ENCODE assay signal across 19 cellular contexts in genomic region chr16:1651055-1651454, GRCh38. TPM values are rescaled to one million over a fixed set of nuclear protein-coding genes. Genes with fewer than 3 reads are reported as not detected.
DNase-seq lines count a peak whose midpoint lies in the region; ATAC-seq, FAIRE-seq and TF ChIP-seq lines count a peak whose summit lies in the region.
"Had no signal": no experiment of that assay in that cellular context is flagged by ENCODE, and none has a peak within 500 bp of the region (broad histone marks: within the 10 kb centered on the region; RNA-seq: fewer than 3 reads in every experiment).

No MANE protein-coding gene starts in this region.

- CTCF ChIA-PET in RWPE1 (lab: Yijun Ruan, JAX) = no interaction called here

- no peak for ATAC-seq in activated naive CD4-positive, alpha-beta T cell treated with anti-CD3 and anti-CD28 coated beads, Interleukin-2, amount 50 U/mL, for 72 hours
- ATAC-seq in GM18873 (IDR thresholded peaks at IDR 0.05; ENCODE audit: low FRiP score, unreplicated experiment) = no peak
- ATAC-seq: mucosa of descending colon had no signal

- DNase-seq in activated naive CD4-positive, alpha-beta T cell treated with anti-CD3 and anti-CD28 coated beads, Interleukin-2, amount 50 U/mL, for 72 hours (ENCODE audit: low spot score in 2 of 2) = no peak
- DNase-seq in activated naive CD4-positive, alpha-beta T cell (lab: John Stamatoyannopoulos, UW) = no peak
- DNase-seq in RWPE1 (ENCODE audit: low spot score) (no peak), fibroblast of pulmonary artery (ENCODE audit: low read depth) (peak; percentile 14), urothelium cell line (ENCODE audit: low spot score) (no peak), middle frontal gyrus (ENCODE audit: extremely low spot score, low spot score) (no peak)
- DNase-seq in central memory CD4-positive, alpha-beta T cell = no peak
- DNase-seq: activated CD4-positive, alpha-beta T cell treated with anti-CD3 and anti-CD28 coated beads, Interleukin-2, amount 50 U/mL, for 4 hours; activated effector memory CD4-positive, alpha-beta T cell treated with Interleukin-2 at 50 U/mL for 16 hours; hippocampal formation; mucosa of descending colon; NCI-H2171 treated with DMSO at 0.1 percent for 48 hours; ovary; SHP77 treated with DMSO at 0.1 percent for 48 hours; stimulated activated CD4-positive, alpha-beta T cell treated with anti-CD3 and anti-CD28 coated beads, Interleukin-4, amount 100 ng/mL, for 24 hours; T-helper 9 cell had no signal

- H3K27ac ChIP-seq in RWPE1 = 0 out of 2 replicates have a peak overlapping the region, but pooled peaks have one; percentile 13
- H3K27ac ChIP-seq: ovary had no signal

- H3K9me3 Mint-ChIP-seq in activated naive CD4-positive, alpha-beta T cell treated with anti-CD3 and anti-CD28 coated beads, Interleukin-2, amount 50 U/mL, for 72 hours = no peaks in the 10 kb centered on the region

- FAIRE-seq in urothelium cell line (lab: Jason Lieb, UNC) = peak; percentile 30
- FAIRE-seq: GM19239 had no signal

- peak overlapping the region; percentile 72 to 95 for H3K27ac Mint-ChIP-seq in activated naive CD4-positive, alpha-beta T cell treated with anti-CD3 and anti-CD28 coated beads, Interleukin-2, amount 50 U/mL, for 72 hours

- H3K36me3 Mint-ChIP-seq in activated naive CD4-positive, alpha-beta T cell treated with anti-CD3 and anti-CD28 coated beads, Interleukin-2, amount 50 U/mL, for 72 hours = peaks cover 21 to 46% of the 10 kb centered on the region in 2 donors

- POLR2A ChIA-PET in RWPE1 (lab: Yijun Ruan, JAX; ENCODE audit: low non-redundant PET) = no interaction called here

- no peak for TF ChIP-seq CTCF in RWPE1 (conservative IDR thresholded peaks at IDR 0.05; ENCODE audit: low read depth)
- TF ChIP-seq CTCF in fibroblast of pulmonary artery (IDR thresholded peaks at IDR 0.05; ENCODE audit: low read length, missing control alignments) = no peak

- H3K4me3 ChIP-seq in fibroblast of pulmonary artery (replicated peaks; ENCODE audit: low read depth, low read length) = no peak overlapping the region
- H3K4me3 ChIP-seq: breast epithelium, mucosa of descending colon, ovary had no signal

RNA-seq across cellular contexts. Expression of gene JPT2, which starts 27.0 kb away (rescaled TPM):
- 10 to 100 TPM; 66.5 to 74.8 TPM for total RNA-seq in activated naive CD4-positive, alpha-beta T cell treated with anti-CD3 and anti-CD28 coated beads, Interleukin-2, amount 50 U/mL, for 72 hours

RNA-seq across cellular contexts. Expression of gene CRAMP1, which starts 38.9 kb away (rescaled TPM):
- total RNA-seq in activated naive CD4-positive, alpha-beta T cell treated with anti-CD3 and anti-CD28 coated beads, Interleukin-2, amount 50 U/mL, for 72 hours = 10 to 100 TPM; 16.5 to 19.5 TPM

RNA-seq across cellular contexts. Expression of gene IFT140, which starts 39.2 kb away (rescaled TPM):
- total RNA-seq in activated naive CD4-positive, alpha-beta T cell treated with anti-CD3 and anti-CD28 coated beads, Interleukin-2, amount 50 U/mL, for 72 hours = 10 to 100 TPM; 16.0 to 17.1 TPM

RNA-seq across cellular contexts. Expression of gene MAPK8IP3, which starts 54.9 kb away (rescaled TPM):
- total RNA-seq in activated naive CD4-positive, alpha-beta T cell treated with anti-CD3 and anti-CD28 coated beads, Interleukin-2, amount 50 U/mL, for 72 hours = 10 to 100 TPM; 76.1 to 83.6 TPM
